9 cellular contexts compared by ENCODE assay signal in genomic region chr4:15765910-15766703, GRCh38. TPM values are rescaled to one million over a fixed set of nuclear protein-coding genes. Genes with fewer than 3 reads are reported as not detected.
DNase-seq lines count a peak whose midpoint lies in the region; ATAC-seq and TF ChIP-seq lines count a peak whose summit lies in the region.
"Had no signal": no experiment of that assay in that cellular context is flagged by ENCODE, and none has a peak within 500 bp of the region (broad histone marks: within the 10 kb centered on the region; RNA-seq: fewer than 3 reads in every experiment).

No MANE protein-coding gene starts in this region.

- TF ChIP-seq CTCF in VCaP (conservative IDR thresholded peaks at IDR 0.05) = no peak

- H3K4me1 Mint-ChIP-seq in activated CD8-positive, alpha-beta memory T cell treated with anti-CD3 and anti-CD28 coated beads, Interleukin-2, amount 10 ng/mL, durations not matched to agents 7 days and 5 days = peaks cover 68% of the 10 kb centered on the region
- peaks cover 36% of the 10 kb centered on the region for H3K4me1 Mint-ChIP-seq in stimulated activated effector memory CD8-positive, alpha-beta T cell treated with anti-CD3 and anti-CD28 coated beads, Interleukin-12 subunit alpha, Interleukin-12 subunit beta, amount 100 ng/mL, for 72 hours

- H3K9me3 Mint-ChIP-seq in activated CD8-positive, alpha-beta memory T cell treated with anti-CD3 and anti-CD28 coated beads, Interleukin-2, amount 10 ng/mL, durations not matched to agents 7 days and 5 days (ENCODE audit: low read depth) = no peaks in the 10 kb centered on the region
- peaks cover 3% of the 10 kb centered on the region for H3K9me3 Mint-ChIP-seq in stimulated activated effector memory CD8-positive, alpha-beta T cell treated with anti-CD3 and anti-CD28 coated beads, Interleukin-12 subunit alpha, Interleukin-12 subunit beta, amount 100 ng/mL, for 72 hours

- no peaks in the 10 kb centered on the region for H3K27me3 Mint-ChIP-seq in activated CD8-positive, alpha-beta memory T cell treated with anti-CD3 and anti-CD28 coated beads, Interleukin-2, amount 10 ng/mL, durations not matched to agents 7 days and 5 days

- H3K36me3 Mint-ChIP-seq in activated CD8-positive, alpha-beta memory T cell treated with anti-CD3 and anti-CD28 coated beads, Interleukin-2, amount 10 ng/mL, durations not matched to agents 7 days and 5 days = peaks cover 33% of the 10 kb centered on the region
- no peaks in the 10 kb centered on the region for H3K36me3 Mint-ChIP-seq in stimulated activated effector memory CD8-positive, alpha-beta T cell treated with anti-CD3 and anti-CD28 coated beads, Interleukin-12 subunit alpha, Interleukin-12 subunit beta, amount 100 ng/mL, for 72 hours

- peak overlapping the region; percentile 88 for H3K27ac ChIP-seq in VCaP
- H3K27ac ChIP-seq: SJSA1 had no signal

- peak; percentile 83 for DNase-seq in activated CD8-positive, alpha-beta memory T cell treated with anti-CD3 and anti-CD28 coated beads, Interleukin-2, amount 10 ng/mL, durations not matched to agents 7 days and 5 days
- DNase-seq in activated CD8-positive, alpha-beta memory T cell treated with anti-CD3 and anti-CD28 coated beads, Interleukin-2, amount 50 U/mL, for 48 hours = no peak
- peak in 1 of 2 donors; percentile 52 for DNase-seq in stimulated activated effector memory CD8-positive, alpha-beta T cell treated with anti-CD3 and anti-CD28 coated beads, Interleukin-12 subunit alpha, Interleukin-12 subunit beta, amount 100 ng/mL, for 72 hours (ENCODE audit: low spot score in 2 of 2)
- DNase-seq in ureter (ENCODE audit: low spot score) (no peak), NCI-H2171 treated with DMSO at 0.1 percent for 48 hours (lab: John Stamatoyannopoulos, UW) (no peak), NCI-H1694 treated with DMSO at 0.1 percent for 48 hours (lab: John Stamatoyannopoulos, UW) (no peak)

- peak overlapping the region; percentile 23 for H3K4me3 Mint-ChIP-seq in activated CD8-positive, alpha-beta memory T cell treated with anti-CD3 and anti-CD28 coated beads, Interleukin-2, amount 10 ng/mL, durations not matched to agents 7 days and 5 days
- no peak overlapping the region for H3K4me3 Mint-ChIP-seq in stimulated activated effector memory CD8-positive, alpha-beta T cell treated with anti-CD3 and anti-CD28 coated beads, Interleukin-12 subunit alpha, Interleukin-12 subunit beta, amount 100 ng/mL, for 72 hours

- CTCF ChIA-PET in activated CD8-positive, alpha-beta memory T cell treated with anti-CD3 and anti-CD28 coated beads, Interleukin-2, amount 10 ng/mL, durations not matched to agents 7 days and 5 days (lab: Charles Lee) = interaction anchor here (1.0 to 10.1 kb wide), 5 partner anchors 9 to 112 kb away, joined by 3 to 146 read pairs (median 7); no protein-coding TSS in a partner anchor

- peak; percentile 82 for ATAC-seq in activated CD8-positive, alpha-beta memory T cell treated with anti-CD3 and anti-CD28 coated beads, Interleukin-2, amount 10 ng/mL, durations not matched to agents 7 days and 5 days
- peak; percentile 67 for ATAC-seq in HG03175 (IDR thresholded peaks at IDR 0.05; ENCODE audit: unreplicated experiment)
- ATAC-seq in stimulated activated effector memory CD8-positive, alpha-beta T cell treated with anti-CD3 and anti-CD28 coated beads, Interleukin-12 subunit alpha, Interleukin-12 subunit beta, amount 100 ng/mL, for 72 hours = peak; percentile 87

- H3K27ac Mint-ChIP-seq in activated CD8-positive, alpha-beta memory T cell treated with anti-CD3 and anti-CD28 coated beads, Interleukin-2, amount 10 ng/mL, durations not matched to agents 7 days and 5 days = peak overlapping the region; percentile 92
- no peak overlapping the region for H3K27ac Mint-ChIP-seq in stimulated activated effector memory CD8-positive, alpha-beta T cell treated with anti-CD3 and anti-CD28 coated beads, Interleukin-12 subunit alpha, Interleukin-12 subunit beta, amount 100 ng/mL, for 72 hours

RNA-seq across cellular contexts. Expression of gene CD38, which starts 12.0 kb away (rescaled TPM):
- total RNA-seq in activated CD8-positive, alpha-beta memory T cell treated with anti-CD3 and anti-CD28 coated beads, Interleukin-2, amount 10 ng/mL, durations not matched to agents 7 days and 5 days = 100 to 1,000 TPM; 151 to 179 TPM
- 2.6 TPM for total RNA-seq in ureter

Comparison
In these comparisons a context has a peak if more than half of its experiments do, and no peak if none do; other contexts are left out.
1. RNA of gene CD38, which starts 12.0 kb away (total RNA-seq): 151 to 179 TPM in activated CD8-positive, alpha-beta memory T cell treated with anti-CD3 and anti-CD28 coated beads, Interleukin-2, amount 10 ng/mL, durations not matched to agents 7 days and 5 days; 2.6 TPM in ureter (single experiment); every median in the first group is over 10 times any median in the second.
2. Peak in every context shown above with its lines, with median percentiles within 50 percentile points of each other: ATAC-seq.